8 cellular contexts compared by ENCODE assay signal in genomic region chr10:48523212-48523819, GRCh38.
A peak's percentile ranks its signal among the peaks of the same experiment; 100 is the strongest.
DNase-seq lines count a peak whose midpoint lies in the region; ATAC-seq, FAIRE-seq and TF ChIP-seq lines count a peak whose summit lies in the region.

No MANE protein-coding gene starts in this region.

- TF ChIP-seq POLR2A in HCT116 (IDR thresholded peaks at IDR 0.05; ENCODE audit: borderline replicate concordance, extremely low read depth, insufficient read depth, insufficient read length): peak; percentile 20
- no peak for TF ChIP-seq POLR2A in GM12878 (IDR thresholded peaks at IDR 0.05; ENCODE audit: low read depth, low read length)

- POLR2A ChIA-PET in HCT116 (lab: Charles Lee) (no interaction called here), GM12878 (lab: Charles Lee) (no interaction called here)

- H3K9me3 ChIP-seq in HCT116 (ENCODE audit: control insufficient read depth in 1 of 2, insufficient read depth in 1 of 2, low read depth in 1 of 2, low read length in 2 of 2) (no peaks in the 10 kb centered on the region), GM12878 (replicated peaks; ENCODE audit: control insufficient read depth, insufficient read depth, low read length) (no peaks in the 10 kb centered on the region; the same call in 2 of the 3 replicates), SJCRH30 (replicated peaks) (no peaks in the 10 kb centered on the region)

- H2AFZ ChIP-seq in HCT116 (ENCODE audit: low read depth, low read length, poor library complexity, severe bottlenecking): peak overlapping the region; percentile 4
- H2AFZ ChIP-seq in GM12878 (ENCODE audit: control insufficient read depth, low read depth, low read length): no peak overlapping the region

- in situ Hi-C loops in GM12878 (cut with MboI): no loop called here

- H4K20me1 ChIP-seq in HCT116 (ENCODE audit: insufficient read depth): no peaks in the 10 kb centered on the region
- H4K20me1 ChIP-seq in GM12878 (ENCODE audit: control insufficient read depth, insufficient read depth): no peaks in the 10 kb centered on the region

- SMC1A ChIA-PET in GM12878 (lab: Charles Lee; ENCODE audit: uncharacterized antibody, unreplicated experiment): interaction anchor here (0.6 kb wide), 1 partner anchor 912 kb away, joined by 3 read pairs; no protein-coding TSS in a partner anchor

- H3K27me3 ChIP-seq in HCT116 (ENCODE audit: insufficient read depth, low read length) (no peaks in the 10 kb centered on the region), GM12878 (replicated peaks in 1 of 2; ENCODE audit: control insufficient read depth in 2 of 2, insufficient read depth in 2 of 2, low read length in 1 of 2) (peaks cover 1 to 9% of the 10 kb centered on the region in 2 experiments; a peak in 3 of 4 replicates), SJCRH30 (no peaks in the 10 kb centered on the region)

- peak overlapping the region; percentile 60 for H3K27ac ChIP-seq in HCT116 (ENCODE audit: low read depth, low read length)
- H3K27ac ChIP-seq in GM12878 (ENCODE audit: control insufficient read depth, insufficient read depth): no peak overlapping the region
- H3K27ac ChIP-seq in skin epidermis: peak overlapping the region in 1 of 21 experiments; percentile 10
- no peak overlapping the region for H3K27ac ChIP-seq in SJCRH30

- H3K9ac ChIP-seq in HCT116 (ENCODE audit: low read length) (peak overlapping the region; percentile 65), GM12878 (ENCODE audit: control insufficient read depth, insufficient read depth, low read length) (no peak overlapping the region)

- ATAC-seq in HCT116 (peak; percentile 60), GM12878 (no peak; the same call in 2 of the 3 replicates), GM21619 (IDR thresholded peaks at IDR 0.05; ENCODE audit: unreplicated experiment) (no peak), HG03280 (IDR thresholded peaks at IDR 0.05; ENCODE audit: unreplicated experiment) (no peak)

- no peak for FAIRE-seq in GM12878 (lab: Jason Lieb, UNC)

- no peak for TF ChIP-seq CTCF in HCT116 (IDR thresholded peaks at IDR 0.05 in 2 of 3, conservative IDR thresholded peaks at IDR 0.05 in 1 of 3; ENCODE audit: borderline replicate concordance in 1 of 3, insufficient read depth in 1 of 3, low read depth in 2 of 3, low read length in 2 of 3)
- no peak for TF ChIP-seq CTCF in GM12878 (IDR thresholded peaks at IDR 0.05 in 2 of 3, conservative IDR thresholded peaks at IDR 0.05 in 1 of 3; ENCODE audit: control insufficient read depth in 2 of 3, extremely low read depth in 1 of 3, insufficient read depth in 1 of 3, low read depth in 3 of 3, low read length in 3 of 3)

- peak overlapping the region; percentile 54 to 70 for H3K4me3 ChIP-seq in HCT116 (replicated peaks in 1 of 2; ENCODE audit: low read depth in 1 of 2, low read length in 2 of 2)
- H3K4me3 ChIP-seq in GM12878: no peak overlapping the region
- peak overlapping the region; percentile 23 to 43 (median 34) for H3K4me3 ChIP-seq in skin epidermis
- no peak overlapping the region for H3K4me3 ChIP-seq in SJCRH30

- intact Hi-C loops in HCT116 (cut with micrococcal nuclease): no loop called here
- intact Hi-C loops in GM12878 (cut with micrococcal nuclease; ENCODE audit: unreplicated experiment): no loop called here

- 6% methylated on average over 37 of the region's 47 CpGs for WGBS in GM12878 (ENCODE audit: insufficient coverage, insufficient replicate concordance, low lambda C conversion rate, missing lambda C conversion rate)

- H3K36me3 ChIP-seq in HCT116 (ENCODE audit: control insufficient read depth in 1 of 2, insufficient read depth in 2 of 2, low read length in 2 of 2) (no peaks in the 10 kb centered on the region), GM12878 (ENCODE audit: control insufficient read depth in 2 of 2, insufficient read depth in 2 of 2, low read length in 1 of 2) (no peaks in the 10 kb centered on the region), SJCRH30 (no peaks in the 10 kb centered on the region)

- TF ChIP-seq RAD21 in HCT116 (IDR thresholded peaks at IDR 0.05; ENCODE audit: low read depth): no peak
- no peak for TF ChIP-seq RAD21 in GM12878 (IDR thresholded peaks at IDR 0.05; ENCODE audit: insufficient read depth, low read depth, low read length)

- no TSS peak for BruUV-seq in HCT116 (replicated peaks; lab: Mats Ljungman, UMichigan)
- no TSS peak for BruUV-seq in GM12878 (replicated peaks; lab: Mats Ljungman, UMichigan)

- CTCF ChIA-PET in HCT116 (lab: Charles Lee) (interaction anchor here (2.6 kb wide), 2 partner anchors 11 to 133 kb away, joined by 9 to 15 read pairs; no protein-coding TSS in a partner anchor), GM12878 (lab: Yijun Ruan, JAX) (no interaction called here)

- RAD21 ChIA-PET in HCT116 (lab: Charles Lee; ENCODE audit: low non-redundant PET in 1 of 2, low total read pairs in 2 of 2, uncharacterized antibody in 2 of 2, unreplicated experiment in 2 of 2): no interaction called here
- RAD21 ChIA-PET in GM12878 (lab: Charles Lee; ENCODE audit: unreplicated experiment): no interaction called here

- no peak for TF ChIP-seq EP300 in GM12878 (IDR thresholded peaks at IDR 0.05; ENCODE audit: borderline replicate concordance in 1 of 2, control insufficient read depth in 1 of 2, low read depth in 2 of 2, low read length in 2 of 2)

- H3K79me2 ChIP-seq in HCT116 (ENCODE audit: insufficient read depth, low read length) (no peaks in the 10 kb centered on the region), GM12878 (ENCODE audit: control insufficient read depth, insufficient read depth, low read length) (no peaks in the 10 kb centered on the region)

- H3K4me2 ChIP-seq in HCT116 (ENCODE audit: low read length): peak overlapping the region; percentile 92
- peak overlapping the region; percentile 60; the same call in 1 of the 2 replicates for H3K4me2 ChIP-seq in GM12878 (ENCODE audit: control insufficient read depth, insufficient read depth)

- H3K9me2 ChIP-seq in HCT116 (ENCODE audit: insufficient read depth): no peaks in the 10 kb centered on the region

- peak; percentile 19 for DNase-seq in HCT116 (ENCODE audit: low read depth, low spot score)
- no peak for DNase-seq in GM12878 (ENCODE audit: low read depth, low spot score)
- peak; percentile 70 for DNase-seq in iPS-NIHi11 (ENCODE audit: low spot score)
- no peak for DNase-seq in SJCRH30
- no peak for DNase-seq in NCI-H1436 (lab: John Stamatoyannopoulos, UW)

- peaks cover 6 to 10% of the 10 kb centered on the region in 2 experiments; a peak in 3 of 4 replicates for H3K4me1 ChIP-seq in HCT116 (ENCODE audit: control insufficient read depth in 1 of 2, insufficient read depth in 2 of 2, low read length in 2 of 2)
- no peaks in the 10 kb centered on the region for H3K4me1 ChIP-seq in GM12878 (ENCODE audit: control insufficient read depth, insufficient read depth, low read length)
- H3K4me1 ChIP-seq in SJCRH30: peaks cover 5% of the 10 kb centered on the region; the same call in 1 of the 2 replicates

TF ChIP-seq in HCT116, 20 proteins besides CTCF, POLR2A, EP300 and RAD21 (continues in another document):
- TF ChIP-seq ATF3 (IDR thresholded peaks at IDR 0.05): no peak
- TF ChIP-seq EZH2phosphoT487 (IDR thresholded peaks at IDR 0.05; ENCODE audit: borderline replicate concordance): no peak
- no peak for TF ChIP-seq SIN3A (IDR thresholded peaks at IDR 0.05; ENCODE audit: low read depth)
- TF ChIP-seq ZFX (IDR thresholded peaks at IDR 0.05): no peak; the same call in 1 of the 2 replicates
- no peak for TF ChIP-seq SP1 (IDR thresholded peaks at IDR 0.05; ENCODE audit: low read depth)
- TF ChIP-seq CEBPB (IDR thresholded peaks at IDR 0.05; ENCODE audit: low read depth): no peak
- TF ChIP-seq POLR2AphosphoS5 (IDR thresholded peaks at IDR 0.05; ENCODE audit: low read depth, low read length): no peak
- TF ChIP-seq YY1 (IDR thresholded peaks at IDR 0.05; ENCODE audit: extremely low read depth, insufficient replicate concordance, low read depth, low read length): no peak
- TF ChIP-seq CBX3 (IDR thresholded peaks at IDR 0.05; ENCODE audit: low read depth): no peak

TF ChIP-seq in GM12878, 131 proteins besides CTCF, POLR2A, EP300 and RAD21 (continues in another document):
- TF ChIP-seq NBN (IDR thresholded peaks at IDR 0.05) (no peak), SUPT20H (IDR thresholded peaks at IDR 0.05; ENCODE audit: borderline replicate concordance, control insufficient read depth, low read depth, low read length) (no peak), STAT1 (conservative IDR thresholded peaks at IDR 0.05) (no peak), ESRRA (IDR thresholded peaks at IDR 0.05; ENCODE audit: low read length) (no peak), ZNF274 (IDR thresholded peaks at IDR 0.05; ENCODE audit: insufficient read depth, insufficient read length) (no peak), ZNF592 (IDR thresholded peaks at IDR 0.05) (no peak), MYB (IDR thresholded peaks at IDR 0.05; ENCODE audit: borderline replicate concordance, low read depth, low read length) (no peak), SIX5 (IDR thresholded peaks at IDR 0.05; ENCODE audit: low read depth, low read length, severe bottlenecking) (no peak), POLR2AphosphoS2 (IDR thresholded peaks at IDR 0.05; ENCODE audit: low read depth, low read length) (no peak)

Comparison
In these comparisons a context has a peak if more than half of its experiments do, and no peak if none do; other contexts are left out.
1. DNase-seq: peak in HCT116 (single experiment) and iPS-NIHi11 (single experiment); none in GM12878 (single experiment), SJCRH30 (0 of 2) and NCI-H1436 (single experiment).
2. H3K4me3 ChIP-seq: peak in HCT116 (2 of 2) and skin epidermis (7 of 7); none in GM12878 (single experiment) and SJCRH30 (single experiment).
3. Of the 18 proteins assayed by ChIP-seq in both GM12878 and HCT116: peak only in GM12878: none; only in HCT116: POLR2A; in both: none; in neither: 17.